In the genomic region with DNA sequence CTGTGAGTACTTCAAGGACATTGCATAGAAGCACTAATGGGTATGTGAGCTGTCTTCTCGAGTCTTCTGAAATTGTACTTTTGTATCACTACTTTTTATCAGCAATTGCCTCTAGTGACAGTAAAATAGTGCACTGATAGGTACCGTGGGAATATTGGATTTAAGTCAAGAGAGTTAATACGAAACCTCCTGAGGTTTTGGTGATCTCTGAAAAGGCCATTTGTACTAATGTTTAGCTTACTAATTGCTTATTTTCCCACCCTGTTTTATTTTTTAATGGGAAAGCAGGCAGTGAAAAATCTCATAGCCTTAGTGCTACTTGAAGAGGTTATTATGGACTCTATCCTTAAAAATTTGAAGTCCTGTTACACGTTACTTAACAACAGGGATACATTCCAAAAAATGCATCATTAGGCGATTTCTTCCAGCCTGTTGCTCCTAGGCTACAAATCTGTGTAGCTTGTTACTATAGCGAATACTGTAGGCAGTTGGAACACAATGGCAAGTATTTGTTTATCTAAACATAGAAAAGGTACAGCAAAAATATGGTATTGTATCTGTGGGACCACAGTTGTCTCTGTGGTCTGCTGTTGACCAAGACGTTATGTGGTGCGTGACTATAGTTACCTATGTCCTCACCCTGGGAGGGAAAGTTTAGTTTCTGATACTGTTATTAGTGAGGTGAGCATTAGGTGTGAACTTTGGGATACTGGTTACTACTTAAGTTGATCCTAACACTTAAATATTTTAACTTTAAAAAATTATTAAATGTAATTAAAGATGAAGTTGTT, we compare ENCODE assay signal across 11 cellular contexts.
DNase-seq lines count a peak whose midpoint lies in the region; ATAC-seq, FAIRE-seq and TF ChIP-seq lines count a peak whose summit lies in the region.
"Had no signal": no experiment of that assay in that cellular context is flagged by ENCODE, and none has a peak within 500 bp of the region (broad histone marks: within the 10 kb centered on the region; RNA-seq: fewer than 3 reads in every experiment).

No MANE protein-coding gene starts in this region.

- TF ChIP-seq CTCF in GM12865 (IDR thresholded peaks at IDR 0.05; ENCODE audit: insufficient read depth, low read depth, low read length, missing control alignments) (no peak), HFFc6 (IDR thresholded peaks at IDR 0.05) (no peak)

- no peak for FAIRE-seq in RCC 7860 (lab: Jason Lieb, UNC)

- POLR2A ChIA-PET in activated CD8-positive, alpha-beta T cell treated with anti-CD3 and anti-CD28 coated beads, Interleukin-2, amount 10 ng/mL, durations not matched to agents 7 days and 5 days (lab: Charles Lee), result interaction anchor here (1.0 to 2.3 kb wide), 3 partner anchors 8 to 65 kb away, joined by 3 to 7 read pairs (median 5); no protein-coding TSS in a partner anchor

- CTCF ChIA-PET in activated CD8-positive, alpha-beta T cell treated with anti-CD3 and anti-CD28 coated beads, Interleukin-2, amount 10 ng/mL, durations not matched to agents 7 days and 5 days (lab: Charles Lee), result interaction anchor here (0.7 to 5.0 kb wide), 6 partner anchors 15 to 64 kb away, joined by 3 to 23 read pairs (median 4); no protein-coding TSS in a partner anchor

- H3K4me3 ChIP-seq in GM12865 (ENCODE audit: low read depth, low read length), result no peak overlapping the region

- peak overlapping the region; percentile 90 for H3K27ac Mint-ChIP-seq in HFFc6
- H3K27ac Mint-ChIP-seq in activated CD8-positive, alpha-beta T cell treated with anti-CD3 and anti-CD28 coated beads, Interleukin-2, amount 10 ng/mL, durations not matched to agents 7 days and 5 days, result peak overlapping the region; percentile 70

- no peaks in the 10 kb centered on the region for H3K9me3 Mint-ChIP-seq in HFFc6
- H3K9me3 Mint-ChIP-seq in activated CD8-positive, alpha-beta T cell treated with anti-CD3 and anti-CD28 coated beads, Interleukin-2, amount 10 ng/mL, durations not matched to agents 7 days and 5 days (ENCODE audit: insufficient read depth), result peaks cover 11% of the 10 kb centered on the region

- H3K36me3 Mint-ChIP-seq in HFFc6 (ENCODE audit: low read depth), result peaks cover 75% of the 10 kb centered on the region
- peaks cover 87% of the 10 kb centered on the region for H3K36me3 Mint-ChIP-seq in activated CD8-positive, alpha-beta T cell treated with anti-CD3 and anti-CD28 coated beads, Interleukin-2, amount 10 ng/mL, durations not matched to agents 7 days and 5 days (ENCODE audit: low read depth)

- DNase-seq in GM12865 (ENCODE audit: low read depth) (peak; percentile 59), HFFc6 (no peak), kidney tubule cell (ENCODE audit: low spot score) (peak; percentile 50), RCC 7860 (ENCODE audit: low spot score) (no peak), NCI-H2081 (lab: John Stamatoyannopoulos, UW) (no peak)
- no peak for DNase-seq in activated CD8-positive, alpha-beta T cell treated with anti-CD3 and anti-CD28 coated beads, Interleukin-2, amount 10 ng/mL, durations not matched to agents 7 days and 5 days
- no peak for DNase-seq in activated CD4-positive, alpha-beta T cell treated with anti-CD3 and anti-CD28 coated beads for 48 hours
- DNase-seq in effector CD8-positive, alpha-beta T cell (lab: John Stamatoyannopoulos, UW), result no peak
- DNase-seq: DMS153; posterior cingulate gyrus; stimulated activated CD8-positive, alpha-beta memory T cell treated with anti-CD3 and anti-CD28 coated beads, Interleukin-4, amount 100 ng/mL, for 48 hours had no signal

- peaks cover 88% of the 10 kb centered on the region for H3K4me1 Mint-ChIP-seq in HFFc6 (ENCODE audit: low read depth)
- peaks cover 85% of the 10 kb centered on the region for H3K4me1 Mint-ChIP-seq in activated CD8-positive, alpha-beta T cell treated with anti-CD3 and anti-CD28 coated beads, Interleukin-2, amount 10 ng/mL, durations not matched to agents 7 days and 5 days (ENCODE audit: low read depth)

- peak overlapping the region; percentile 72 for H3K4me3 Mint-ChIP-seq in HFFc6
- no peak overlapping the region for H3K4me3 Mint-ChIP-seq in activated CD8-positive, alpha-beta T cell treated with anti-CD3 and anti-CD28 coated beads, Interleukin-2, amount 10 ng/mL, durations not matched to agents 7 days and 5 days

- no peaks in the 10 kb centered on the region; the same call in 1 of the 2 replicates for H3K27me3 Mint-ChIP-seq in HFFc6 (ENCODE audit: insufficient read depth)
- no peaks in the 10 kb centered on the region for H3K27me3 Mint-ChIP-seq in activated CD8-positive, alpha-beta T cell treated with anti-CD3 and anti-CD28 coated beads, Interleukin-2, amount 10 ng/mL, durations not matched to agents 7 days and 5 days (ENCODE audit: low read depth)

- peak; percentile 36 for ATAC-seq in activated CD8-positive, alpha-beta T cell treated with anti-CD3 and anti-CD28 coated beads, Interleukin-2, amount 10 ng/mL, durations not matched to agents 7 days and 5 days

Comparison
In these comparisons a context has a peak if more than half of its experiments do, and no peak if none do; other contexts are left out.
1. DNase-seq: peak in GM12865 (single experiment) and kidney tubule cell (single experiment); none in HFFc6 (single experiment), activated CD8-positive, alpha-beta T cell treated with anti-CD3 and anti-CD28 coated beads, Interleukin-2, amount 10 ng/mL, durations not matched to agents 7 days and 5 days (single experiment), RCC 7860 (single experiment), NCI-H2081 (0 of 2), activated CD4-positive, alpha-beta T cell treated with anti-CD3 and anti-CD28 coated beads for 48 hours (single experiment) and effector CD8-positive, alpha-beta T cell (single experiment).